ENCODE assay signal across 5 cellular contexts in genomic region chr5:95713246-95713645, GRCh38. TPM values are rescaled to one million over a fixed set of nuclear protein-coding genes. Genes with fewer than 3 reads are reported as not detected.
"Had no signal": no experiment of that assay in that cellular context is flagged by ENCODE, and none has a peak within 500 bp of the region (broad histone marks: within the 10 kb centered on the region; RNA-seq: fewer than 3 reads in every experiment).

No MANE protein-coding gene starts in this region.

RNA-seq across cellular contexts. Expression of gene SPATA9, which starts 30.5 kb away (rescaled TPM):
- total RNA-seq: esophagus squamous epithelium, heart right ventricle, left ventricle myocardium inferior, mammary epithelial cell, upper lobe of right lung had no signal
- polyA plus RNA-seq: mammary epithelial cell had no signal
